Comparison of ENCODE assay signal across 18 cellular contexts in the genomic region with DNA sequence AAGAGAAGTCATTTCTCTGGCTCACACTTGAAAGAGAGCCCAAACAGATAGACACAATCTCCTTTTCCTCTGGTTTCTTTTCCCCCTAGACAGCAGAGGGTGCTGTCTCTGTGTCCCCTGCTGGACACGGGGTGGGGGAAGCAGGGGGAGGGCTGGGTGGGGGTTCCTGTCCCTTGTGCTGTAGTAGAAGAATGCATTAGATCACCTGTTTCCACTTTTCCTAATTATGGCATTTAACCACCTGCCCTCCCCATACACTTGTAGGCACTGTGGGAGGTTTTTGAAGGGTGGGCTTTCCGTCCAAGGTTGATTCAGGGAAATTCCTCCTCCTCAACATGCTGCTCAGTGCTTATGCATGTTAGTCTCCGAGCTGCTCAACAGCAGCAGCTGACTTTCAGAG.
DNase-seq lines count a peak whose midpoint lies in the region; ATAC-seq and TF ChIP-seq lines count a peak whose summit lies in the region.
"Had no signal": no experiment of that assay in that cellular context is flagged by ENCODE, and none has a peak within 500 bp of the region (broad histone marks: within the 10 kb centered on the region; RNA-seq: fewer than 3 reads in every experiment).

No MANE protein-coding gene starts in this region.

- H2BK5ac ChIP-seq in mesenchymal stem cell (ENCODE audit: low read depth, low read length, poor library complexity, severe bottlenecking): no peak overlapping the region

- no peak for TF ChIP-seq EP300 in SK-N-SH (IDR thresholded peaks at IDR 0.05; ENCODE audit: borderline replicate concordance in 1 of 2, low read depth in 1 of 2, low read length in 1 of 2)

- H3K9ac ChIP-seq in SK-N-SH (no peak overlapping the region), mesenchymal stem cell (ENCODE audit: low read length) (no peak overlapping the region)

- DNase-seq in GM23338 (ENCODE audit: low spot score) (peak; percentile 32), SK-N-SH (peak; percentile 35), fibroblast of villous mesenchyme (ENCODE audit: low read depth) (no peak), mesenchymal stem cell (no peak), NCI-H2196 (lab: John Stamatoyannopoulos, UW; ENCODE audit: unreplicated experiment) (no peak), GM19240 (ENCODE audit: insufficient read length, low spot score) (no peak)
- DNase-seq: activated CD4-positive, alpha-beta T cell treated with anti-CD3 and anti-CD28 coated beads, Interleukin-2, amount 50 U/mL, for 48 hours; EL; IMR-90; NCI-H1092; NCI-H226; RPMI8226; stimulated activated CD4-positive, alpha-beta T cell treated with anti-CD3 and anti-CD28 coated beads, Interleukin-1b, Interleukin-23, amount 100 ng/mL, for 48 hours; stimulated activated CD8-positive, alpha-beta memory T cell treated with anti-CD3 and anti-CD28 coated beads, Interleukin-4, amount 100 ng/mL, for 48 hours; tibial artery had no signal

- H3K79me1 ChIP-seq in mesenchymal stem cell (replicated peaks; ENCODE audit: low read length, poor library complexity, severe bottlenecking): peaks cover 2% of the 10 kb centered on the region

- peak overlapping the region in 1 of 2 experiments; percentile 22 for H2BK12ac ChIP-seq in mesenchymal stem cell (ENCODE audit: low read length in 2 of 2)

- no peak overlapping the region for H2AK5ac ChIP-seq in mesenchymal stem cell (ENCODE audit: low read length, severe bottlenecking)

- peak; percentile 33 for TF ChIP-seq RAD21 in SK-N-SH (IDR thresholded peaks at IDR 0.05; ENCODE audit: low read length)

- peaks cover 3% of the 10 kb centered on the region; the same call in 2 of the 3 replicates for H3K4me1 Mint-ChIP-seq in GM23338

- no peaks in the 10 kb centered on the region for H3K27me3 ChIP-seq in GM23338 (ENCODE audit: insufficient read depth)
- H3K27me3 ChIP-seq in SK-N-SH (ENCODE audit: insufficient read depth): no peaks in the 10 kb centered on the region
- no peaks in the 10 kb centered on the region for H3K27me3 ChIP-seq in mesenchymal stem cell (ENCODE audit: control insufficient read depth in 1 of 2, insufficient read depth in 1 of 2, low read length in 2 of 2)
- H3K27me3 ChIP-seq: tibial artery had no signal

- no peaks in the 10 kb centered on the region for H3K36me3 ChIP-seq in GM23338 (ENCODE audit: insufficient read depth)
- peaks cover 44 to 59% of the 10 kb centered on the region in 2 experiments for H3K36me3 ChIP-seq in SK-N-SH (replicated peaks in 1 of 2; ENCODE audit: control insufficient read depth in 1 of 2, insufficient read depth in 2 of 2, low read length in 1 of 2)
- H3K36me3 ChIP-seq in mesenchymal stem cell (ENCODE audit: control insufficient read depth in 1 of 2, insufficient read depth in 2 of 2, low read depth in 1 of 2, low read length in 2 of 2): peaks cover 12 to 92% of the 10 kb centered on the region in 2 experiments

- H3K14ac ChIP-seq in mesenchymal stem cell (ENCODE audit: low read length in 2 of 2): no peak overlapping the region

- 53% methylated on average over 3 of the region's 3 CpGs for WGBS in SK-N-SH (ENCODE audit: low lambda C conversion rate)
- WGBS in mesenchymal stem cell: 53% methylated on average over 2 of the region's 3 CpGs

- H4K91ac ChIP-seq in mesenchymal stem cell (ENCODE audit: low read length): no peak overlapping the region

- no peak overlapping the region for H3K4ac ChIP-seq in mesenchymal stem cell (ENCODE audit: low read depth in 1 of 2, low read length in 2 of 2)

- no peaks in the 10 kb centered on the region for H3K27me3 Mint-ChIP-seq in GM23338 (ENCODE audit: insufficient read depth, low read depth, poor library complexity)

- H3K9me2 ChIP-seq in GM23338 (ENCODE audit: insufficient read depth) (0 out of 2 replicates have a peak, but pooled peaks cover 6% of the 10 kb centered on the region), SK-N-SH (no peaks in the 10 kb centered on the region)

- H3K9me3 Mint-ChIP-seq in GM23338: 0 out of 3 replicates have a peak, but pooled peaks cover 2% of the 10 kb centered on the region

- H3K4me1 ChIP-seq in GM23338 (ENCODE audit: insufficient read depth) (no peaks in the 10 kb centered on the region), SK-N-SH (ENCODE audit: control insufficient read depth in 1 of 2, insufficient read depth in 2 of 2, low read depth in 1 of 2, low read length in 1 of 2) (peaks cover 0 to 2% of the 10 kb centered on the region in 2 experiments; a peak in 1 of 4 replicates), mesenchymal stem cell (ENCODE audit: control insufficient read depth, insufficient read depth, low read depth, low read length) (no peaks in the 10 kb centered on the region)

- no peak overlapping the region for H2BK120ac ChIP-seq in mesenchymal stem cell (ENCODE audit: low read depth, low read length)

- H3K79me2 ChIP-seq in GM23338 (replicated peaks; ENCODE audit: insufficient read depth): no peaks in the 10 kb centered on the region
- no peaks in the 10 kb centered on the region for H3K79me2 ChIP-seq in SK-N-SH (ENCODE audit: insufficient read depth)

- CTCF ChIA-PET in SK-N-SH (lab: Yijun Ruan, JAX): interaction anchor here (0.6 to 1.2 kb wide), 5 partner anchors 8 to 110 kb away, joined by 3 read pairs; no protein-coding TSS in a partner anchor

- POLR2A ChIA-PET in SK-N-SH (lab: Yijun Ruan, JAX): no interaction called here

- H2AFZ ChIP-seq in GM23338 (peak overlapping the region; percentile 35; the same call in 1 of the 2 replicates), SK-N-SH (ENCODE audit: low read depth) (no peak overlapping the region), mesenchymal stem cell (ENCODE audit: low read depth, low read length) (no peak overlapping the region)

- no peak overlapping the region for H3K27ac Mint-ChIP-seq in GM23338
- H3K27ac Mint-ChIP-seq: progenitor cell of endocrine pancreas had no signal

- H4K20me1 ChIP-seq in GM23338 (replicated peaks; ENCODE audit: insufficient read depth) (no peaks in the 10 kb centered on the region), SK-N-SH (ENCODE audit: insufficient read depth) (no peaks in the 10 kb centered on the region)

- H4K8ac ChIP-seq in mesenchymal stem cell (ENCODE audit: low read length): peak overlapping the region; percentile 38

- H3K4me3 ChIP-seq in GM23338: no peak overlapping the region
- no peak overlapping the region for H3K4me3 ChIP-seq in SK-N-SH (ENCODE audit: low read depth in 2 of 2, low read length in 1 of 2)
- no peak overlapping the region for H3K4me3 ChIP-seq in fibroblast of villous mesenchyme (ENCODE audit: low read depth, low read length)
- H3K4me3 ChIP-seq in mesenchymal stem cell (ENCODE audit: insufficient read depth in 1 of 2, low read depth in 1 of 2, low read length in 2 of 2): no peak overlapping the region
- H3K4me3 ChIP-seq: tibial artery had no signal

- H3K27ac ChIP-seq in GM23338 (ENCODE audit: low read depth): no peak overlapping the region
- H3K27ac ChIP-seq in SK-N-SH (ENCODE audit: low read depth in 2 of 2, low read length in 1 of 2): no peak overlapping the region
- H3K27ac ChIP-seq in mesenchymal stem cell (ENCODE audit: low read length, poor library complexity, severe bottlenecking): no peak overlapping the region
- H3K27ac ChIP-seq: tibial artery had no signal

- ATAC-seq in GM23338 (peak; percentile 87), HG03378 (IDR thresholded peaks at IDR 0.05; ENCODE audit: unreplicated experiment) (no peak), HG03025 (IDR thresholded peaks at IDR 0.05; ENCODE audit: low FRiP score, unreplicated experiment) (no peak)

- H3K36me3 Mint-ChIP-seq in GM23338 (ENCODE audit: low read depth): no peaks in the 10 kb centered on the region; the same call in 2 of the 3 replicates

- no peak overlapping the region for H3K4me2 ChIP-seq in GM23338
- no peak overlapping the region for H3K4me2 ChIP-seq in SK-N-SH
- H3K4me2 ChIP-seq in mesenchymal stem cell (ENCODE audit: low read length, poor library complexity, severe bottlenecking): no peak overlapping the region

- no peak overlapping the region for H3K4me3 Mint-ChIP-seq in GM23338

- TF ChIP-seq CTCF in GM23338 (conservative IDR thresholded peaks at IDR 0.05; ENCODE audit: low read depth in 2 of 2) (peak; percentile 24 to 68; a peak in 3 of 4 replicates), SK-N-SH (IDR thresholded peaks at IDR 0.05) (no peak), fibroblast of villous mesenchyme (IDR thresholded peaks at IDR 0.05; ENCODE audit: insufficient read depth, low read depth, low read length) (peak; percentile 20)

- no peak overlapping the region for H2BK15ac ChIP-seq in mesenchymal stem cell (ENCODE audit: low read depth, poor library complexity, severe bottlenecking)

- H3K9me3 ChIP-seq in SK-N-SH (peaks cover 5% of the 10 kb centered on the region; the same call in 1 of the 2 replicates), mesenchymal stem cell (ENCODE audit: control insufficient read depth, low read length) (peaks cover 30% of the 10 kb centered on the region)
- H3K9me3 ChIP-seq: tibial artery had no signal

- H3F3A ChIP-seq in GM23338 (replicated peaks; ENCODE audit: low read depth) (no peaks in the 10 kb centered on the region), SK-N-SH (replicated peaks; ENCODE audit: insufficient read depth) (no peaks in the 10 kb centered on the region)

- H3K18ac ChIP-seq in mesenchymal stem cell (ENCODE audit: low read depth in 1 of 2, low read length in 2 of 2): no peak overlapping the region

- H3K23ac ChIP-seq in mesenchymal stem cell (ENCODE audit: low read length in 2 of 2): no peak overlapping the region

TF ChIP-seq in GM23338, 12 proteins besides CTCF, POLR2A, EP300 and RAD21 (continues in another document):
- TF ChIP-seq ZNF114 (CRISPR knock-in tag; IDR thresholded peaks at IDR 0.05): no peak

TF ChIP-seq in SK-N-SH, 30 proteins besides CTCF, POLR2A, EP300 and RAD21 (continues in another document):
- TF ChIP-seq RFX5 (IDR thresholded peaks at IDR 0.05; ENCODE audit: low read length) (no peak), CHD2 (IDR thresholded peaks at IDR 0.05; ENCODE audit: low read length, partially characterized antibody) (no peak), JUND (IDR thresholded peaks at IDR 0.05) (no peak), EZH2phosphoT487 (IDR thresholded peaks at IDR 0.05; ENCODE audit: borderline replicate concordance, low read depth) (no peak)
- TF ChIP-seq, protein P1, sequence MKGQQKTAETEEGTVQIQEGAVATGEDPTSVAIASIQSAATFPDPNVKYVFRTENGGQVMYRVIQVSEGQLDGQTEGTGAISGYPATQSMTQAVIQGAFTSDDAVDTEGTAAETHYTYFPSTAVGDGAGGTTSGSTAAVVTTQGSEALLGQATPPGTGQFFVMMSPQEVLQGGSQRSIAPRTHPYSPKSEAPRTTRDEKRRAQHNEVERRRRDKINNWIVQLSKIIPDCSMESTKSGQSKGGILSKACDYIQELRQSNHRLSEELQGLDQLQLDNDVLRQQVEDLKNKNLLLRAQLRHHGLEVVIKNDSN (IDR thresholded peaks at IDR 0.05; ENCODE audit: borderline replicate concordance, low read depth): no peak

Comparison
In these comparisons a context has a peak if more than half of its experiments do, and no peak if none do; other contexts are left out.
1. DNase-seq: peak in GM23338 (single experiment) and SK-N-SH (single experiment); none in fibroblast of villous mesenchyme (single experiment), mesenchymal stem cell (single experiment), NCI-H2196 (single experiment) and GM19240 (single experiment).